9 cellular contexts compared by ENCODE assay signal in genomic region chr3:101938262-101938847, GRCh38.
DNase-seq lines count a peak whose midpoint lies in the region; ATAC-seq and TF ChIP-seq lines count a peak whose summit lies in the region.
"Had no signal": no experiment of that assay in that cellular context is flagged by ENCODE, and none has a peak within 500 bp of the region (broad histone marks: within the 10 kb centered on the region; RNA-seq: fewer than 3 reads in every experiment).

No MANE protein-coding gene starts in this region.

- H3K14ac ChIP-seq in mesenchymal stem cell (ENCODE audit: low read length in 2 of 2) = no peak overlapping the region

- H2AFZ ChIP-seq in mesenchymal stem cell (ENCODE audit: low read depth, low read length) = no peak overlapping the region

- H3K18ac ChIP-seq in mesenchymal stem cell (ENCODE audit: low read depth in 1 of 2, low read length in 2 of 2) = peak overlapping the region in 1 of 2 experiments; percentile 74

- 54% methylated on average over 2 of the region's 2 CpGs for WGBS in mesenchymal stem cell
- 37 to 41% methylated on average over 2 of the region's 2 CpGs for WGBS in tibial nerve, 2 donors

- H3K79me1 ChIP-seq in mesenchymal stem cell (replicated peaks; ENCODE audit: low read length, poor library complexity, severe bottlenecking) = peaks cover 1% of the 10 kb centered on the region

- H3K4ac ChIP-seq in mesenchymal stem cell (ENCODE audit: low read depth in 1 of 2, low read length in 2 of 2) = no peak overlapping the region

- H3K9me3 ChIP-seq in mesenchymal stem cell (ENCODE audit: control insufficient read depth, low read length) (no peaks in the 10 kb centered on the region), tibial nerve (no peaks in the 10 kb centered on the region)

- DNase-seq in NOMO-1 (lab: John Stamatoyannopoulos, UW; ENCODE audit: unreplicated experiment in 2 of 2) (peak; percentile 68 to 98), mesenchymal stem cell (peak; percentile 25), NCI-H526 (lab: John Stamatoyannopoulos, UW) (no peak), tibial nerve (ENCODE audit: low spot score in 2 of 2) (no peak)
- no peak for DNase-seq in stimulated activated CD4-positive, alpha-beta T cell treated with anti-CD3 and anti-CD28 coated beads, Interleukin-4, amount 100 ng/mL, for 1 hour
- DNase-seq in activated effector memory CD4-positive, alpha-beta T cell treated with anti-CD3 and anti-CD28 coated beads, Interleukin-2, amount 50 U/mL, for 16 hours = no peak

- no peak overlapping the region for H3K4me2 ChIP-seq in mesenchymal stem cell (ENCODE audit: low read length, poor library complexity, severe bottlenecking)

- no peak overlapping the region for H3K4me3 ChIP-seq in mesenchymal stem cell (ENCODE audit: insufficient read depth in 1 of 2, low read depth in 1 of 2, low read length in 2 of 2)
- H3K4me3 ChIP-seq in tibial nerve = no peak overlapping the region
- H3K4me3 ChIP-seq: SK-N-MC had no signal

- H3K23ac ChIP-seq in mesenchymal stem cell (ENCODE audit: low read length in 2 of 2) = no peak overlapping the region

- H2AK5ac ChIP-seq in mesenchymal stem cell (ENCODE audit: low read length, severe bottlenecking) = peak overlapping the region; percentile 97

- peak overlapping the region; percentile 11 for H3K9ac ChIP-seq in mesenchymal stem cell (ENCODE audit: low read length)

- peaks cover 2% of the 10 kb centered on the region for H3K4me1 ChIP-seq in mesenchymal stem cell (ENCODE audit: control insufficient read depth, insufficient read depth, low read depth, low read length)
- peaks cover 0 to 37% (median 9%) of the 10 kb centered on the region in 4 donors for H3K4me1 ChIP-seq in tibial nerve

- H2BK15ac ChIP-seq in mesenchymal stem cell (ENCODE audit: low read depth, poor library complexity, severe bottlenecking) = no peak overlapping the region

- ATAC-seq in GM18870 (IDR thresholded peaks at IDR 0.05; ENCODE audit: unreplicated experiment) = peak; percentile 39
- ATAC-seq in HG02798 (IDR thresholded peaks at IDR 0.05; ENCODE audit: poor library complexity, unreplicated experiment) = peak; percentile 51

- H3K36me3 ChIP-seq in mesenchymal stem cell (ENCODE audit: control insufficient read depth in 1 of 2, insufficient read depth in 2 of 2, low read depth in 1 of 2, low read length in 2 of 2) = no peaks in the 10 kb centered on the region
- H3K36me3 ChIP-seq in tibial nerve = no peaks in the 10 kb centered on the region

- H4K8ac ChIP-seq in mesenchymal stem cell (ENCODE audit: low read length) = no peak overlapping the region

- no peak for TF ChIP-seq EP300 in tibial nerve (IDR thresholded peaks at IDR 0.05)

- H2BK120ac ChIP-seq in mesenchymal stem cell (ENCODE audit: low read depth, low read length) = no peak overlapping the region

- H3K27ac ChIP-seq in mesenchymal stem cell (ENCODE audit: low read length, poor library complexity, severe bottlenecking) (peak overlapping the region; percentile 29), tibial nerve (no peak overlapping the region)
- H3K27ac ChIP-seq: SK-N-MC had no signal

- TF ChIP-seq POLR2A in tibial nerve (IDR thresholded peaks at IDR 0.05) = no peak

- peak overlapping the region; percentile 53 to 57 for H2BK12ac ChIP-seq in mesenchymal stem cell (ENCODE audit: low read length in 2 of 2)

- H3K27me3 ChIP-seq in mesenchymal stem cell (ENCODE audit: control insufficient read depth in 1 of 2, insufficient read depth in 1 of 2, low read length in 2 of 2) (no peaks in the 10 kb centered on the region), tibial nerve (no peaks in the 10 kb centered on the region)

- H4K91ac ChIP-seq in mesenchymal stem cell (ENCODE audit: low read length) = no peak overlapping the region

- no peak for TF ChIP-seq CTCF in tibial nerve (IDR thresholded peaks at IDR 0.05)

- H2BK5ac ChIP-seq in mesenchymal stem cell (ENCODE audit: low read depth, low read length, poor library complexity, severe bottlenecking) = no peak overlapping the region

Comparison
In these comparisons a context has a peak if more than half of its experiments do, and no peak if none do; other contexts are left out.
1. DNase-seq: peak in NOMO-1 (2 of 2) and mesenchymal stem cell (single experiment); none in stimulated activated CD4-positive, alpha-beta T cell treated with anti-CD3 and anti-CD28 coated beads, Interleukin-4, amount 100 ng/mL, for 1 hour (single experiment), activated effector memory CD4-positive, alpha-beta T cell treated with anti-CD3 and anti-CD28 coated beads, Interleukin-2, amount 50 U/mL, for 16 hours (single experiment), NCI-H526 (0 of 2) and tibial nerve (0 of 2).